ENCODE assay signal across 8 cellular contexts in the genomic region with DNA sequence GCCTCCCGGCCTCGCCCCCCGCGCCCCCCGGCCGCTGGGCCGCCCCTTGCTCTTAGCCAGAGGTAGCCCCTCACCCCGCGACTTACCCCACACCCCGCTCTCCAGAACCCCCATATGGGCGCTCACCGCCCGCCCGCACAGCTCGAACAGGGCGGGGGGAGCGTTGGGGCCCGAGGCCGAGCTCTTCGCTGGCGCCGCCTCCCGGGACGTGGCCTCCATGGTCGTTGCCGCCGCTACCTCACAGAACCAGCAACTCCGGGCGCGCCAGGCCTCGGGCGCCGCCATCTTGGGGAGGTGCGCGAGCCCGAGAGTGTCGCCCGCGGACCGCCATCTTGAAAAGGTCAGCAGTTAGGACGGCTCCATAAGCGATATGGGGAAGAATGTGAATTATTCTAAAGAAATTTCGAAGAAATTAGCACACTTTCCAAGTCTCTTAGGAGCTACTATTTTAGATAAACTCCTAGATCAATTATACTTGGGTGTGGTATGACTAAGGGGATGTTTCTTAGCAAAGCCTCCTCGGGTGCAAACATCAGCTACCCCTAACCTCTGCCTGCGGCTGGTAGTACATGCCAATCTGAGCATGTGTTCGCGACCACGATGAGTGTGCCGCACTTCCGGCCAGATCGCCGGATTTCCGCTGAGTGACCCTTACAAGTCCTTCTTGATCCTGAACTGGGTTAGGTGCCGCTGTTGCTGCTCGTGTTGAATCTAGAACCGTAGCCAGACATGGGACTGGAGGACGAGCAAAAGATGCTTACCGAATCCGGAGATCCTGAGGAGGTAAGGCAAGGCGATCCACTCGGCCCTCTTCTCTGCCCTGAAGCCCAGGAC. TPM values are rescaled to one million over a fixed set of nuclear protein-coding genes. Genes with fewer than 3 reads are reported as not detected.
DNase-seq lines count a peak whose midpoint lies in the region; ATAC-seq and TF ChIP-seq lines count a peak whose summit lies in the region.

A gene with protein sequence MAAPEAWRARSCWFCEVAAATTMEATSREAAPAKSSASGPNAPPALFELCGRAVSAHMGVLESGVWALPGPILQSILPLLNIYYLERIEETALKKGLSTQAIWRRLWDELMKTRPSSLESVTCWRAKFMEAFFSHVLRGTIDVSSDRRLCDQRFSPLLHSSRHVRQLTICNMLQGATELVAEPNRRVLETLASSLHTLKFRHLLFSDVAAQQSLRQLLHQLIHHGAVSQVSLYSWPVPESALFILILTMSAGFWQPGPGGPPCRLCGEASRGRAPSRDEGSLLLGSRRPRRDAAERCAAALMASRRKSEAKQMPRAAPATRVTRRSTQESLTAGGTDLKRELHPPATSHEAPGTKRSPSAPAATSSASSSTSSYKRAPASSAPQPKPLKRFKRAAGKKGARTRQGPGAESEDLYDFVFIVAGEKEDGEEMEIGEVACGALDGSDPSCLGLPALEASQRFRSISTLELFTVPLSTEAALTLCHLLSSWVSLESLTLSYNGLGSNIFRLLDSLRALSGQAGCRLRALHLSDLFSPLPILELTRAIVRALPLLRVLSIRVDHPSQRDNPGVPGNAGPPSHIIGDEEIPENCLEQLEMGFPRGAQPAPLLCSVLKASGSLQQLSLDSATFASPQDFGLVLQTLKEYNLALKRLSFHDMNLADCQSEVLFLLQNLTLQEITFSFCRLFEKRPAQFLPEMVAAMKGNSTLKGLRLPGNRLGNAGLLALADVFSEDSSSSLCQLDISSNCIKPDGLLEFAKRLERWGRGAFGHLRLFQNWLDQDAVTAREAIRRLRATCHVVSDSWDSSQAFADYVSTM (minus strand): TSS at position 579 of the 834 bp plus-strand sequence. CDS start 294 bp downstream, at position 285.
A gene (plus strand): TSS at position 661 of the 834 bp plus-strand sequence. CDS start 69 bp downstream, at position 730.

- H4K20me1 ChIP-seq in PC-3 (ENCODE audit: low read length), result peaks cover 44% of the 10 kb centered on the region

- intact Hi-C loops in PC-3 (cut with micrococcal nuclease) (loop anchor here (1.0 to 10.0 kb wide), 2 partner anchors 37 to 58 kb away; a partner anchor contains a TSS), mucosa of descending colon (cut with DNase I, micrococcal nuclease) (no loop called here)

- POLR2A ChIA-PET in PC-3 (lab: Charles Lee; ENCODE audit: unreplicated experiment), result interaction anchor here (0.5 to 1.8 kb wide), 3 partner anchors 13 to 349 kb away, joined by 3 to 6 read pairs (median 4); a partner anchor contains a TSS

- peaks cover 6% of the 10 kb centered on the region; the same call in 1 of the 2 replicates for H3K36me3 ChIP-seq in PC-3 (ENCODE audit: low read depth, low read length)
- H3K36me3 ChIP-seq in mucosa of descending colon (ENCODE audit: low read depth), result no peaks in the 10 kb centered on the region

- peaks cover 28% of the 10 kb centered on the region for H3K4me1 ChIP-seq in PC-3 (ENCODE audit: insufficient read depth, low read length)
- H3K4me1 ChIP-seq in mucosa of descending colon (ENCODE audit: low read depth), result peaks cover 54% of the 10 kb centered on the region

- TF ChIP-seq EP300 in Ishikawa (IDR thresholded peaks at IDR 0.05; ENCODE audit: borderline replicate concordance), result peak; percentile 55; the same call in 1 of the 2 replicates

- peak within 1 kb of the TSS; percentile 76 for H3K27ac ChIP-seq in PC-3 (ENCODE audit: low read length)
- H3K27ac ChIP-seq in epithelial cell of prostate, result peak within 1 kb of the TSS; percentile 85

- no peaks in the 10 kb centered on the region for H3F3A ChIP-seq in PC-3 (ENCODE audit: low read length, unreplicated experiment)

- DNase-seq in DMS153 treated with DMSO at 0.1 percent for 48 hours (lab: John Stamatoyannopoulos, UW; ENCODE audit: unreplicated experiment) (peak; percentile 100), PC-3 (peak; percentile 95), activated T-cell treated with anti-CD3 and anti-CD28 coated beads for 48 hours (ENCODE audit: low read depth) (peak; percentile 91), epithelial cell of prostate (ENCODE audit: low read depth, low spot score) (peak; percentile 79), mucosa of descending colon (peak; percentile 95 to 96 (median 96))
- DNase-seq in stimulated activated CD8-positive, alpha-beta memory T cell treated with anti-CD3 and anti-CD28 coated beads, Interleukin-4, amount 100 ng/mL, for 24 hours (ENCODE audit: low read depth), result peak; percentile 86

- H3K9me2 ChIP-seq in PC-3 (replicated peaks; ENCODE audit: low read length), result no peaks in the 10 kb centered on the region

- peak within 1 kb of the TSS; percentile 65 for H2AFZ ChIP-seq in PC-3 (ENCODE audit: low read length)

- peak within 1 kb of the TSS; percentile 99 for H3K4me3 ChIP-seq in PC-3 (ENCODE audit: low read length)
- peak within 1 kb of the TSS; percentile 82 for H3K4me3 ChIP-seq in mucosa of descending colon

- CTCF ChIA-PET in PC-3 (lab: Charles Lee), result interaction anchor here (0.7 to 0.9 kb wide), 4 partner anchors 37 to 58 kb away, joined by 3 to 7 read pairs (median 4); no protein-coding TSS in a partner anchor

- peaks cover 98% of the 10 kb centered on the region for H3K79me2 ChIP-seq in PC-3 (ENCODE audit: low read length)

- no peak for TF ChIP-seq RAD21 in Ishikawa (IDR thresholded peaks at IDR 0.05; ENCODE audit: low read depth)

- no peaks in the 10 kb centered on the region for H3K9me3 ChIP-seq in PC-3 (ENCODE audit: low read length)
- no peaks in the 10 kb centered on the region for H3K9me3 ChIP-seq in mucosa of descending colon

- H3K27me3 ChIP-seq in PC-3 (ENCODE audit: low read length), result no peaks in the 10 kb centered on the region

- ATAC-seq in GM21576 (IDR thresholded peaks at IDR 0.05; ENCODE audit: unreplicated experiment), result peak; percentile 78
- ATAC-seq in PC-3, result peak; percentile 61
- ATAC-seq in mucosa of descending colon, result peak; percentile 92

- no TSS peak for BruUV-seq in PC-3 (replicated peaks; lab: Mats Ljungman, UMichigan)

- peak within 1 kb of the TSS; percentile 99 for H3K9ac ChIP-seq in PC-3 (ENCODE audit: low read length)

- TF ChIP-seq CTCF in PC-3 (conservative IDR thresholded peaks at IDR 0.05; ENCODE audit: low read depth, low read length) (no peak), mucosa of descending colon (IDR thresholded peaks at IDR 0.05) (peak; percentile 5)

- peak within 1 kb of the TSS; percentile 86 for H3K4me2 ChIP-seq in PC-3 (ENCODE audit: low read length)

TF ChIP-seq in Ishikawa, 13 proteins besides CTCF, POLR2A, EP300 and RAD21:
- TF ChIP-seq EGR1 (IDR thresholded peaks at IDR 0.05) (peak; percentile 95), FOXM1 (IDR thresholded peaks at IDR 0.05; ENCODE audit: borderline replicate concordance, low read depth) (no peak), NFIC (IDR thresholded peaks at IDR 0.05) (no peak), YY1 (IDR thresholded peaks at IDR 0.05; ENCODE audit: low read depth) (peak; percentile 100), CEBPB (IDR thresholded peaks at IDR 0.05) (no peak), ZBTB7A (IDR thresholded peaks at IDR 0.05; ENCODE audit: low read depth) (peak; percentile 55; the same call in 1 of the 2 replicates), TEAD4 (IDR thresholded peaks at IDR 0.05) (peak; percentile 6; the same call in 1 of the 2 replicates), TAF1 (IDR thresholded peaks at IDR 0.05; ENCODE audit: low read depth) (peak; percentile 99), TCF12 (IDR thresholded peaks at IDR 0.05; ENCODE audit: low read depth) (peak; percentile 46; the same call in 1 of the 2 replicates), CREB1 (IDR thresholded peaks at IDR 0.05; ENCODE audit: low read depth) (peak; percentile 48; the same call in 1 of the 2 replicates)
- TF ChIP-seq, protein P1, sequence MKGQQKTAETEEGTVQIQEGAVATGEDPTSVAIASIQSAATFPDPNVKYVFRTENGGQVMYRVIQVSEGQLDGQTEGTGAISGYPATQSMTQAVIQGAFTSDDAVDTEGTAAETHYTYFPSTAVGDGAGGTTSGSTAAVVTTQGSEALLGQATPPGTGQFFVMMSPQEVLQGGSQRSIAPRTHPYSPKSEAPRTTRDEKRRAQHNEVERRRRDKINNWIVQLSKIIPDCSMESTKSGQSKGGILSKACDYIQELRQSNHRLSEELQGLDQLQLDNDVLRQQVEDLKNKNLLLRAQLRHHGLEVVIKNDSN (IDR thresholded peaks at IDR 0.05), result peak; percentile 81
- TF ChIP-seq, protein P2, sequence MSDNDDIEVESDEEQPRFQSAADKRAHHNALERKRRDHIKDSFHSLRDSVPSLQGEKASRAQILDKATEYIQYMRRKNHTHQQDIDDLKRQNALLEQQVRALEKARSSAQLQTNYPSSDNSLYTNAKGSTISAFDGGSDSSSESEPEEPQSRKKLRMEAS (IDR thresholded peaks at IDR 0.05), result peak; percentile 86
- TF ChIP-seq, protein P3, sequence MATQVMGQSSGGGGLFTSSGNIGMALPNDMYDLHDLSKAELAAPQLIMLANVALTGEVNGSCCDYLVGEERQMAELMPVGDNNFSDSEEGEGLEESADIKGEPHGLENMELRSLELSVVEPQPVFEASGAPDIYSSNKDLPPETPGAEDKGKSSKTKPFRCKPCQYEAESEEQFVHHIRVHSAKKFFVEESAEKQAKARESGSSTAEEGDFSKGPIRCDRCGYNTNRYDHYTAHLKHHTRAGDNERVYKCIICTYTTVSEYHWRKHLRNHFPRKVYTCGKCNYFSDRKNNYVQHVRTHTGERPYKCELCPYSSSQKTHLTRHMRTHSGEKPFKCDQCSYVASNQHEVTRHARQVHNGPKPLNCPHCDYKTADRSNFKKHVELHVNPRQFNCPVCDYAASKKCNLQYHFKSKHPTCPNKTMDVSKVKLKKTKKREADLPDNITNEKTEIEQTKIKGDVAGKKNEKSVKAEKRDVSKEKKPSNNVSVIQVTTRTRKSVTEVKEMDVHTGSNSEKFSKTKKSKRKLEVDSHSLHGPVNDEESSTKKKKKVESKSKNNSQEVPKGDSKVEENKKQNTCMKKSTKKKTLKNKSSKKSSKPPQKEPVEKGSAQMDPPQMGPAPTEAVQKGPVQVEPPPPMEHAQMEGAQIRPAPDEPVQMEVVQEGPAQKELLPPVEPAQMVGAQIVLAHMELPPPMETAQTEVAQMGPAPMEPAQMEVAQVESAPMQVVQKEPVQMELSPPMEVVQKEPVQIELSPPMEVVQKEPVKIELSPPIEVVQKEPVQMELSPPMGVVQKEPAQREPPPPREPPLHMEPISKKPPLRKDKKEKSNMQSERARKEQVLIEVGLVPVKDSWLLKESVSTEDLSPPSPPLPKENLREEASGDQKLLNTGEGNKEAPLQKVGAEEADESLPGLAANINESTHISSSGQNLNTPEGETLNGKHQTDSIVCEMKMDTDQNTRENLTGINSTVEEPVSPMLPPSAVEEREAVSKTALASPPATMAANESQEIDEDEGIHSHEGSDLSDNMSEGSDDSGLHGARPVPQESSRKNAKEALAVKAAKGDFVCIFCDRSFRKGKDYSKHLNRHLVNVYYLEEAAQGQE (IDR thresholded peaks at IDR 0.05; ENCODE audit: low read depth), result 0 out of 2 replicates have a peak, but pooled peaks have one; percentile 4

RNA-seq across cellular contexts. Expression of the first gene that starts in this region (rescaled TPM):
- total RNA-seq in PC-3 (2014; rRNA removed) (52.7 TPM in 2 replicates), mucosa of descending colon (10 to 100 TPM; 41.8 to 56.0 (median 43.1) TPM)

RNA-seq across cellular contexts. Expression of the second gene that starts in this region (rescaled TPM):
- 642 and 885 TPM in 2 replicates for total RNA-seq in PC-3 (2014; rRNA removed)
- 100 to 1,000 TPM; 266 to 387 (median 282) TPM for total RNA-seq in mucosa of descending colon

Comparison
In these comparisons a context has a peak if more than half of its experiments do, and no peak if none do; other contexts are left out.
1. Peak in every context shown above with its lines: DNase-seq, ATAC-seq, H3K4me3 ChIP-seq and H3K27ac ChIP-seq.